23 cellular contexts compared by ENCODE assay signal in genomic region chr5:113225259-113225658, GRCh38.
"Had no signal": no experiment of that assay in that cellular context is flagged by ENCODE, and none has a peak within 500 bp of the region (broad histone marks: within the 10 kb centered on the region; RNA-seq: fewer than 3 reads in every experiment).

No MANE protein-coding gene starts in this region.

- H3K9me3 Mint-ChIP-seq: central memory CD8-positive, alpha-beta T cell; naive B cell; natural killer cell treated with Interleukin-12 subunit alpha and Interleukin-12 subunit beta and Interleukin-15 and Interleukin-18, amount 100 ng/mL, for 72 hours; stimulated activated naive CD8-positive, alpha-beta T cell treated with anti-CD3 and anti-CD28 coated beads, Interleukin-15, amount 100 ng/mL, for 72 hours had no signal

- H3K27ac Mint-ChIP-seq: naive B cell; natural killer cell treated with Interleukin-12 subunit alpha and Interleukin-12 subunit beta and Interleukin-15 and Interleukin-18, amount 100 ng/mL, for 72 hours; progenitor cell of endocrine pancreas; stimulated activated naive CD8-positive, alpha-beta T cell treated with anti-CD3 and anti-CD28 coated beads, Interleukin-15, amount 100 ng/mL, for 72 hours had no signal

- H3K27me3 Mint-ChIP-seq: progenitor cell of endocrine pancreas; stimulated activated naive CD8-positive, alpha-beta T cell treated with anti-CD3 and anti-CD28 coated beads, Interleukin-15, amount 100 ng/mL, for 72 hours had no signal

- H3K9me3 ChIP-seq: mucosa of descending colon, pancreas, sigmoid colon, spleen, suprapubic skin, transverse colon, upper lobe of right lung, vagina had no signal

- H3K4me1 Mint-ChIP-seq: central memory CD8-positive, alpha-beta T cell; naive B cell; stimulated activated naive CD8-positive, alpha-beta T cell treated with anti-CD3 and anti-CD28 coated beads, Interleukin-15, amount 100 ng/mL, for 72 hours had no signal

- H3K27ac ChIP-seq: coronary artery, pancreas, sigmoid colon, suprapubic skin, transverse colon, upper lobe of right lung, vagina had no signal

- ATAC-seq: mucosa of descending colon; natural killer cell treated with Interleukin-12 subunit alpha and Interleukin-12 subunit beta and Interleukin-15 and Interleukin-18, amount 100 ng/mL, for 72 hours; pancreas; stimulated activated naive CD8-positive, alpha-beta T cell treated with anti-CD3 and anti-CD28 coated beads, Interleukin-15, amount 100 ng/mL, for 72 hours; upper lobe of right lung had no signal

- H3K27me3 ChIP-seq: pancreas, sigmoid colon, spleen, suprapubic skin, transverse colon, upper lobe of right lung, vagina had no signal

- H3K4me3 Mint-ChIP-seq: central memory CD8-positive, alpha-beta T cell; mesothelial cell of epicardium; naive B cell; natural killer cell treated with Interleukin-12 subunit alpha and Interleukin-12 subunit beta and Interleukin-15 and Interleukin-18, amount 100 ng/mL, for 72 hours; stimulated activated naive CD8-positive, alpha-beta T cell treated with anti-CD3 and anti-CD28 coated beads, Interleukin-15, amount 100 ng/mL, for 72 hours had no signal

- DNase-seq: effector memory CD4-positive, alpha-beta T cell; kidney; mesenchymal stem cell; mucosa of descending colon; naive B cell; nucleus accumbens; pancreas; sigmoid colon; spleen; stimulated activated CD4-positive, alpha-beta T cell treated with anti-CD3 and anti-CD28 coated beads, Interleukin-1b, Interleukin-23, amount 100 ng/mL, for 48 hours; stimulated activated CD4-positive, alpha-beta T cell treated with anti-CD3 and anti-CD28 coated beads, Interleukin-4, amount 100 ng/mL, for 1 hour; stimulated activated CD8-positive, alpha-beta memory T cell treated with anti-CD3 and anti-CD28 coated beads, Interleukin-4, amount 100 ng/mL, for 48 hours; stimulated activated naive CD4-positive, alpha-beta T cell; stimulated activated naive CD8-positive, alpha-beta T cell treated with anti-CD3 and anti-CD28 coated beads, Interleukin-15, amount 100 ng/mL, for 72 hours; transverse colon; upper lobe of right lung had no signal

- H3K36me3 ChIP-seq: pancreas, sigmoid colon, spleen, suprapubic skin, transverse colon, upper lobe of right lung, vagina had no signal

- H3K4me3 ChIP-seq: coronary artery, mucosa of descending colon, pancreas, sigmoid colon, spleen, suprapubic skin, transverse colon, upper lobe of right lung, vagina had no signal

- H3K4me1 ChIP-seq: pancreas, sigmoid colon, transverse colon, upper lobe of right lung had no signal

- H3K36me3 Mint-ChIP-seq: mesothelial cell of epicardium; naive B cell; natural killer cell treated with Interleukin-12 subunit alpha and Interleukin-12 subunit beta and Interleukin-15 and Interleukin-18, amount 100 ng/mL, for 72 hours had no signal
